14 cellular contexts compared by ENCODE assay signal in the genomic region with DNA sequence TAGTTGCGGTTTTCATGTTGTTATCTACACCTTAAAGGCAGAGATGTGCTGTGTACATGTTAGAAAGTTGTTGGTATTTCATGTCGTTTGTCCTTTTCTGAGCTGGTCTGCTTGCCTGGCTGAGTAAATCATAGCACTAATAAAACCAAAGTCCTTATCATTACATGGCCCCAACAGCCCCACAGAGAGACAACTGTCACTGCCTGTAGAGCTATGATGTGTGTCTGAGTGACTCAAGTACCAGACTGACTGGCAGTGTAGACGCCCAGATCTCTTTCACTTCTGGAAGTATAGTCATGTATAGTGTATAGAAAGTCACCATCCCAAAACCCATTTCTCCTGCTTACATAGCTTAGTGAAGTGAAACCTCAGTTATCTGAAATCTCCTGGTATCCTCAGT. TPM values are rescaled to one million over a fixed set of nuclear protein-coding genes. Genes with fewer than 3 reads are reported as not detected.
DNase-seq lines count a peak whose midpoint lies in the region; ATAC-seq and TF ChIP-seq lines count a peak whose summit lies in the region.
"Had no signal": no experiment of that assay in that cellular context is flagged by ENCODE, and none has a peak within 500 bp of the region (broad histone marks: within the 10 kb centered on the region; RNA-seq: fewer than 3 reads in every experiment).

No MANE protein-coding gene starts in this region.

- H3K9ac ChIP-seq in mucosa of rectum (ENCODE audit: low read depth in 1 of 2, low read length in 2 of 2): peak overlapping the region in 1 of 2 donors; percentile 9

- no peak overlapping the region for H3K4me3 Mint-ChIP-seq in activated T-helper 17 cell treated with anti-CD3 and anti-CD28 coated beads, Interleukin-2, amount 50 U/mL, for 72 hours
- H3K4me3 Mint-ChIP-seq: effector memory CD8-positive, alpha-beta T cell; T-helper 2 cell treated with Interferon-gamma antibody and Interleukin-4, amounts not matched to agents 5 μg/mL and 100 μg/mL, for 36 hours had no signal

- peak; percentile 85 for ATAC-seq in activated T-helper 17 cell treated with anti-CD3 and anti-CD28 coated beads, Interleukin-2, amount 50 U/mL, for 72 hours (replicated peaks)
- no peak for ATAC-seq in GM19035 (IDR thresholded peaks at IDR 0.05; ENCODE audit: unreplicated experiment)
- ATAC-seq: effector memory CD8-positive, alpha-beta T cell had no signal

- POLR2A ChIA-PET in HEK293 (lab: Yijun Ruan, JAX): no interaction called here

- DNase-seq in EL (peak; percentile 14), HK-2 (ENCODE audit: unreplicated experiment) (no peak), hypothalamus (lab: John Stamatoyannopoulos, UW) (no peak), SIG-M5 (lab: John Stamatoyannopoulos, UW) (no peak)
- DNase-seq: amniotic stem cell; effector memory CD8-positive, alpha-beta T cell; Kasumi-1; NCI-H2029; testis had no signal

- no peak overlapping the region; the same call in 1 of the 2 replicates for H3K27ac ChIP-seq in HEK293 (ENCODE audit: extremely low read depth, low read depth, low read length)
- peak overlapping the region; percentile 65 to 77 for H3K27ac ChIP-seq in mucosa of rectum (ENCODE audit: low read depth in 2 of 2, low read length in 2 of 2)
- H3K27ac ChIP-seq: testis had no signal

- no peaks in the 10 kb centered on the region for H3K9me3 Mint-ChIP-seq in activated T-helper 17 cell treated with anti-CD3 and anti-CD28 coated beads, Interleukin-2, amount 50 U/mL, for 72 hours
- H3K9me3 Mint-ChIP-seq: effector memory CD8-positive, alpha-beta T cell; T-helper 2 cell treated with Interferon-gamma antibody and Interleukin-4, amounts not matched to agents 5 μg/mL and 100 μg/mL, for 36 hours had no signal

- peaks cover 32% of the 10 kb centered on the region for H3K4me1 ChIP-seq in HEK293 (ENCODE audit: control insufficient read depth, insufficient read depth, low read length)
- H3K4me1 ChIP-seq in mucosa of rectum (ENCODE audit: control insufficient read depth in 2 of 2, insufficient read depth in 2 of 2, low read length in 2 of 2): peaks cover 24 to 32% of the 10 kb centered on the region in 2 donors

- H3K27me3 Mint-ChIP-seq in activated T-helper 17 cell treated with anti-CD3 and anti-CD28 coated beads, Interleukin-2, amount 50 U/mL, for 72 hours: peaks cover 28% of the 10 kb centered on the region

- H3K9me3 ChIP-seq in HEK293 (ENCODE audit: control insufficient read depth, insufficient read depth, low read depth, low read length): no peaks in the 10 kb centered on the region
- H3K9me3 ChIP-seq in mucosa of rectum (ENCODE audit: control insufficient read depth in 2 of 2, low read length in 2 of 2): no peaks in the 10 kb centered on the region
- H3K9me3 ChIP-seq: testis had no signal

- H3K4me1 Mint-ChIP-seq in activated T-helper 17 cell treated with anti-CD3 and anti-CD28 coated beads, Interleukin-2, amount 50 U/mL, for 72 hours: no peaks in the 10 kb centered on the region

- H3K36me3 Mint-ChIP-seq in activated T-helper 17 cell treated with anti-CD3 and anti-CD28 coated beads, Interleukin-2, amount 50 U/mL, for 72 hours (ENCODE audit: low read depth): no peaks in the 10 kb centered on the region

- no peaks in the 10 kb centered on the region for H3K27me3 ChIP-seq in mucosa of rectum (ENCODE audit: control insufficient read depth in 2 of 2, insufficient read depth in 2 of 2, low read length in 2 of 2)
- H3K27me3 ChIP-seq: testis had no signal

- no peak for TF ChIP-seq CTCF in HEK293 (tag by site-specific recombination; IDR thresholded peaks at IDR 0.05)

- no peaks in the 10 kb centered on the region; a peak in 1 of 3 replicates for H3K36me3 ChIP-seq in HEK293 (ENCODE audit: control insufficient read depth in 2 of 2, insufficient read depth in 1 of 2, low read length in 2 of 2)
- H3K36me3 ChIP-seq in mucosa of rectum (ENCODE audit: control insufficient read depth in 2 of 2, insufficient read depth in 2 of 2, low read length in 2 of 2): no peaks in the 10 kb centered on the region

- H3K4me3 ChIP-seq in HEK293 (ENCODE audit: low read depth, low read length) (no peak overlapping the region), mucosa of rectum (ENCODE audit: low read length in 2 of 2) (no peak overlapping the region)
- H3K4me3 ChIP-seq: testis had no signal

- CTCF ChIA-PET in HEK293 (lab: Yijun Ruan, JAX): interaction anchor here (1.0 kb wide), 1 partner anchor 99 kb away, joined by 5 read pairs; no protein-coding TSS in a partner anchor

- no peak overlapping the region for H3K27ac Mint-ChIP-seq in activated T-helper 17 cell treated with anti-CD3 and anti-CD28 coated beads, Interleukin-2, amount 50 U/mL, for 72 hours
- H3K27ac Mint-ChIP-seq: effector memory CD8-positive, alpha-beta T cell; T-helper 2 cell treated with Interferon-gamma antibody and Interleukin-4, amounts not matched to agents 5 μg/mL and 100 μg/mL, for 36 hours had no signal

TF ChIP-seq in HEK293, 187 proteins besides CTCF, POLR2A, EP300 and RAD21:
- TF ChIP-seq PRDM1 (tag by site-specific recombination; IDR thresholded peaks at IDR 0.05) (peak; percentile 69; the same call in 1 of the 2 replicates), ZNF10 (tag by site-specific recombination; IDR thresholded peaks at IDR 0.05) (no peak), ZNF404 (tag by site-specific recombination; IDR thresholded peaks at IDR 0.05) (no peak)

RNA-seq across cellular contexts. Expression of a gene that starts 4.3 kb away (rescaled TPM):
- 1 to 10 TPM in 1 of 2 donors, under 1 TPM in 1; 0.58 to 1.6 TPM for total RNA-seq in activated T-helper 17 cell treated with anti-CD3 and anti-CD28 coated beads, Interleukin-2, amount 50 U/mL, for 72 hours
